ENCODE assay signal across 1 cellular context in the genomic region with DNA sequence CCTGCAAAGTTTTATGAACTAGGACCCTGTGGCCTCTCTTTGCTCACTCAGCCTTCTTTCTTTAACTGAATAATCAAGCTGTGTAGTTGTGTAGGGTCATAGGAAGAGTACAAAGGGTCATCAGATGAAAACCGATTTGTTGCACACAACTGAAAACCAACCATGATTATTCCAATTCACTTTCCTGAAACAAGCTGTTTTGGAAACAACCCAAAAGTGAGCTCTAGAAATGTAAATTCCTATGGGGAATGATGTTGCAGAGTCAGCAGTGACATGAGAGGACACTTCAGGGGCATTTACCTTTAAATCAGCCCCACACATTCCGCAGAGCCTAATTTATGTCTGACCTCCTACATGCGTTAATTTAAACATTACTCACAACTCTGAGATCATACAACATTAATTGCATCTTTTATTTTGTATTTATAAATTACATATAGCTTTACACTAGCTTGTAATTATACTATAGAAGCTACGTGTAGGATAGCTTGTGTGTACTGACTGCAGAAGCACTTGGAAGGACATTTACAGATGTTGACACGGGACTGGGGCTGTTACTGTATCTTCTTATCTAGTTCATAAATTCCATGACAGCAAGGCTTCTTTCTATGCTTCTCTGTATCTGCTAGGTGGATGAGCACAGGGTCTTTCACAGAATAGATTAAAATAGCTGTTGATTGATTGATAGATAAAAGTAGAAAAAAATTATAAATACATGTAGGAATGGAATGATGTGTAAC.
TF ChIP-seq lines count a peak whose summit lies in the region.

No MANE protein-coding gene starts in this region.

TF ChIP-seq in SK-N-SH treated with all-trans-retinoic acid at 6 μM for 48 hours, 23 proteins besides CTCF, POLR2A, EP300 and RAD21 (continued from another document):
- TF ChIP-seq CREB5 (CRISPR knock-in tag; IDR thresholded peaks at IDR 0.05; ENCODE audit: low read depth) = no peak
- no peak for TF ChIP-seq BACH2 (CRISPR knock-in tag; IDR thresholded peaks at IDR 0.05; ENCODE audit: borderline replicate concordance)
- no peak for TF ChIP-seq ISL1 (CRISPR knock-in tag; IDR thresholded peaks at IDR 0.05)
- TF ChIP-seq SNAI2 (CRISPR knock-in tag; IDR thresholded peaks at IDR 0.05) = no peak
- TF ChIP-seq ZFP30 (CRISPR knock-in tag; IDR thresholded peaks at IDR 0.05) = no peak
- no peak for TF ChIP-seq ZNF70 (CRISPR knock-in tag; IDR thresholded peaks at IDR 0.05)
- TF ChIP-seq CSRNP3 (CRISPR knock-in tag; IDR thresholded peaks at IDR 0.05) = no peak
- TF ChIP-seq ZC3H10 (CRISPR knock-in tag; IDR thresholded peaks at IDR 0.05) = no peak
- no peak for TF ChIP-seq ARNTL (CRISPR knock-in tag; IDR thresholded peaks at IDR 0.05; ENCODE audit: borderline replicate concordance, low read depth)
- TF ChIP-seq RARB (CRISPR knock-in tag; IDR thresholded peaks at IDR 0.05) = no peak
- no peak for TF ChIP-seq ZNF565 (CRISPR knock-in tag; conservative IDR thresholded peaks at IDR 0.05; ENCODE audit: low read depth)
- TF ChIP-seq ZNF8 (CRISPR knock-in tag; IDR thresholded peaks at IDR 0.05) = no peak
- no peak for TF ChIP-seq ESRRG (CRISPR knock-in tag; IDR thresholded peaks at IDR 0.05)
